Comparison of ENCODE assay signal across 9 cellular contexts in genomic region chr4:121272526-121272925, GRCh38.
DNase-seq lines count a peak whose midpoint lies in the region; ATAC-seq and TF ChIP-seq lines count a peak whose summit lies in the region.
"Had no signal": no experiment of that assay in that cellular context is flagged by ENCODE, and none has a peak within 500 bp of the region (broad histone marks: within the 10 kb centered on the region; RNA-seq: fewer than 3 reads in every experiment).

No MANE protein-coding gene starts in this region.

- H3K56ac ChIP-seq in H9 (ENCODE audit: insufficient read length, low read depth, low read length), result no peak overlapping the region

- no peak overlapping the region for H3K23ac ChIP-seq in H9 (ENCODE audit: insufficient read length, low read depth, low read length)

- H2AFZ ChIP-seq in smooth muscle cell (ENCODE audit: low read depth) (no peak overlapping the region), H9 (ENCODE audit: low read length) (no peak overlapping the region), SK-N-SH (ENCODE audit: low read depth) (no peak overlapping the region)

- intact Hi-C loops in MCF 10A (cut with micrococcal nuclease) (no loop called here), breast epithelium (cut with DNase I; ENCODE audit: low total_unique reads) (no loop called here)

- no peak overlapping the region for H3K14ac ChIP-seq in H9 (ENCODE audit: insufficient read depth, low read length)

- H3K4me1 Mint-ChIP-seq in MCF 10A (ENCODE audit: insufficient read depth, unreplicated experiment), result peaks cover 17% of the 10 kb centered on the region
- peaks cover 6 to 9% of the 10 kb centered on the region in 2 experiments for H3K4me1 Mint-ChIP-seq in H9

- no peak overlapping the region for H3K4me3 ChIP-seq in breast epithelium
- H3K4me3 ChIP-seq in smooth muscle cell, result no peak overlapping the region
- H3K4me3 ChIP-seq in SK-N-SH (ENCODE audit: low read depth in 2 of 2, low read length in 1 of 2), result no peak overlapping the region

- H3K27ac ChIP-seq in breast epithelium (no peak overlapping the region), smooth muscle cell (ENCODE audit: low read depth) (peak overlapping the region; percentile 49), H9 (ENCODE audit: insufficient read length, low read depth, low read length) (no peak overlapping the region), SK-N-SH (ENCODE audit: low read depth in 2 of 2, low read length in 1 of 2) (no peak overlapping the region)

- H3K27ac Mint-ChIP-seq in MCF 10A (ENCODE audit: low read depth, unreplicated experiment) (peak overlapping the region; percentile 14), H9 (no peak overlapping the region; a peak in 1 of 7 replicates)

- H3K36me3 ChIP-seq in breast epithelium (peaks cover 4% of the 10 kb centered on the region), smooth muscle cell (ENCODE audit: low read depth) (no peaks in the 10 kb centered on the region), SK-N-SH (replicated peaks in 1 of 2; ENCODE audit: control insufficient read depth in 1 of 2, insufficient read depth in 2 of 2, low read length in 1 of 2) (no peaks in the 10 kb centered on the region)

- H3K79me2 ChIP-seq in smooth muscle cell (ENCODE audit: low read depth) (no peaks in the 10 kb centered on the region), H9 (ENCODE audit: insufficient read depth, low read length) (no peaks in the 10 kb centered on the region), SK-N-SH (ENCODE audit: insufficient read depth) (no peaks in the 10 kb centered on the region)

- H3K27me3 ChIP-seq in breast epithelium (no peaks in the 10 kb centered on the region), smooth muscle cell (ENCODE audit: low read depth) (no peaks in the 10 kb centered on the region), H9 (ENCODE audit: insufficient read depth, low read length) (no peaks in the 10 kb centered on the region), SK-N-SH (ENCODE audit: insufficient read depth) (0 out of 2 replicates have a peak, but pooled peaks cover 11% of the 10 kb centered on the region)

- H4K5ac ChIP-seq in H9 (ENCODE audit: insufficient read length, low read depth, low read length), result no peak overlapping the region

- H3F3A ChIP-seq in smooth muscle cell (ENCODE audit: low read depth) (peaks cover 7% of the 10 kb centered on the region), SK-N-SH (replicated peaks; ENCODE audit: insufficient read depth) (no peaks in the 10 kb centered on the region)

- no peak overlapping the region for H2BK12ac ChIP-seq in H9 (ENCODE audit: insufficient read length, low read depth, low read length)

- no peaks in the 10 kb centered on the region for H3K9me3 Mint-ChIP-seq in MCF 10A (ENCODE audit: unreplicated experiment)
- no peaks in the 10 kb centered on the region for H3K9me3 Mint-ChIP-seq in H9

- H2BK20ac ChIP-seq in H9 (ENCODE audit: low read depth, low read length, poor library complexity, severe bottlenecking), result no peak overlapping the region

- H4K20me1 ChIP-seq in smooth muscle cell (ENCODE audit: low read depth) (no peaks in the 10 kb centered on the region), H9 (ENCODE audit: control insufficient read depth, insufficient read depth, insufficient read length) (no peaks in the 10 kb centered on the region), SK-N-SH (ENCODE audit: insufficient read depth) (no peaks in the 10 kb centered on the region)

- ATAC-seq in HG02970 (IDR thresholded peaks at IDR 0.05; ENCODE audit: low FRiP score, unreplicated experiment), result peak; percentile 68

- no peak overlapping the region for H3K9ac ChIP-seq in smooth muscle cell (ENCODE audit: low read depth)
- no peak overlapping the region for H3K9ac ChIP-seq in H9 (ENCODE audit: extremely low read depth, insufficient read length, low read length)
- no peak overlapping the region for H3K9ac ChIP-seq in SK-N-SH

- H2BK120ac ChIP-seq in H9 (ENCODE audit: low read depth, low read length, poor library complexity, severe bottlenecking), result no peak overlapping the region

- H2BK5ac ChIP-seq in H9 (ENCODE audit: insufficient read length, low read length), result no peak overlapping the region

- POLR2A ChIA-PET in MCF 10A (lab: Yijun Ruan, JAX), result interaction anchor here (0.5 to 2.6 kb wide), 14 partner anchors 11 to 716 kb away, joined by 3 to 15 read pairs (median 4); partner anchors contain the start of gene QRFPR
- POLR2A ChIA-PET in SK-N-SH (lab: Yijun Ruan, JAX), result no interaction called here

- no peak for TF ChIP-seq EP300 in SK-N-SH (IDR thresholded peaks at IDR 0.05; ENCODE audit: borderline replicate concordance in 1 of 2, low read depth in 1 of 2, low read length in 1 of 2)

- H3K18ac ChIP-seq in H9 (ENCODE audit: insufficient read length, low read depth, low read length), result no peak overlapping the region

- H2AK5ac ChIP-seq in H9 (ENCODE audit: insufficient read length, low read length), result no peak overlapping the region

- BruUV-seq in MCF 10A (replicated peaks; lab: Mats Ljungman, UMichigan), result no TSS peak

- H3K79me1 ChIP-seq in H9 (ENCODE audit: insufficient read depth, low read depth, low read length, poor library complexity, severe bottlenecking), result no peaks in the 10 kb centered on the region

- H3K4me3 Mint-ChIP-seq in MCF 10A (ENCODE audit: unreplicated experiment) (no peak overlapping the region), H9 (no peak overlapping the region)

- TF ChIP-seq RAD21 in SK-N-SH (IDR thresholded peaks at IDR 0.05; ENCODE audit: low read length), result no peak

- no peaks in the 10 kb centered on the region for H3K4me1 ChIP-seq in breast epithelium
- no peaks in the 10 kb centered on the region for H3K4me1 ChIP-seq in smooth muscle cell (ENCODE audit: low read depth)
- H3K4me1 ChIP-seq in H9 (ENCODE audit: insufficient read depth, low read length), result peaks cover 2% of the 10 kb centered on the region; the same call in 1 of the 2 replicates
- H3K4me1 ChIP-seq in SK-N-SH (ENCODE audit: control insufficient read depth in 1 of 2, insufficient read depth in 2 of 2, low read depth in 1 of 2, low read length in 1 of 2), result no peaks in the 10 kb centered on the region

- DNase-seq in MCF 10A (ENCODE audit: unreplicated experiment) (peak; percentile 84), breast epithelium (ENCODE audit: low spot score in 2 of 2) (no peak), SW480 (ENCODE audit: low spot score) (peak; percentile 33), smooth muscle cell (lab: John Stamatoyannopoulos, UW; ENCODE audit: unreplicated experiment) (no peak), H9 (no peak), SK-N-SH (no peak)
- DNase-seq in NK-92 treated with Interleukin-12 subunit alpha and Interleukin-12 subunit beta, amount 100 ng/mL, for 24 hours (lab: John Stamatoyannopoulos, UW), result no peak
- DNase-seq: effector memory CD4-positive, alpha-beta T cell had no signal

- WGBS in smooth muscle cell (ENCODE audit: low lambda C conversion rate), result 2% methylated on average over 2 of the region's 2 CpGs
- no CpG with 5 or more reads among the region's 2 CpGs for WGBS in H9 (ENCODE audit: extremely low coverage, insufficient read length, low lambda C conversion rate)
- WGBS in SK-N-SH (ENCODE audit: low lambda C conversion rate), result 9% methylated on average over 2 of the region's 2 CpGs

- no peak overlapping the region for H4K91ac ChIP-seq in H9 (ENCODE audit: insufficient read length, low read depth, low read length)

- CTCF ChIA-PET in MCF 10A (lab: Yijun Ruan, JAX) (interaction anchor here (0.6 to 4.2 kb wide), 5 partner anchors 17 to 81 kb away, joined by 3 to 28 read pairs (median 12); no protein-coding TSS in a partner anchor), SK-N-SH (lab: Yijun Ruan, JAX) (interaction anchor here (2.0 kb wide), 1 partner anchor 20 kb away, joined by 6 read pairs; no protein-coding TSS in a partner anchor)

- H3K4ac ChIP-seq in H9 (ENCODE audit: low read depth, low read length), result no peak overlapping the region

- no peak for TF ChIP-seq POLR2A in breast epithelium (IDR thresholded peaks at IDR 0.05)

- H4K8ac ChIP-seq in H9 (replicated peaks; ENCODE audit: insufficient read length, low read depth, low read length), result no peak overlapping the region

- H3K36me3 Mint-ChIP-seq in MCF 10A (ENCODE audit: insufficient read depth, unreplicated experiment) (no peaks in the 10 kb centered on the region), H9 (ENCODE audit: insufficient read depth in 1 of 3, low read depth in 3 of 3) (no peaks in the 10 kb centered on the region)

- no peaks in the 10 kb centered on the region for H3K9me2 ChIP-seq in SK-N-SH

- H2BK15ac ChIP-seq in H9 (ENCODE audit: low read depth, low read length), result no peak overlapping the region

- TF ChIP-seq CTCF in MCF 10A (IDR thresholded peaks at IDR 0.05; ENCODE audit: unreplicated experiment) (no peak), breast epithelium (IDR thresholded peaks at IDR 0.05) (no peak), smooth muscle cell (IDR thresholded peaks at IDR 0.05; ENCODE audit: borderline replicate concordance, insufficient read depth, poor library complexity, severe bottlenecking) (no peak), H9 (conservative IDR thresholded peaks at IDR 0.05) (no peak), SK-N-SH (IDR thresholded peaks at IDR 0.05) (no peak)

- no peak overlapping the region for H3T11ph ChIP-seq in H9 (ENCODE audit: low read length)

- no peaks in the 10 kb centered on the region for H3K27me3 Mint-ChIP-seq in MCF 10A (ENCODE audit: insufficient read depth, unreplicated experiment)
- no peaks in the 10 kb centered on the region for H3K27me3 Mint-ChIP-seq in H9 (ENCODE audit: low read depth)

- H3K23me2 ChIP-seq in H9 (ENCODE audit: insufficient read length, low read depth, low read length, poor library complexity, severe bottlenecking), result no peaks in the 10 kb centered on the region

- H3K4me2 ChIP-seq in smooth muscle cell (peak overlapping the region; percentile 4), H9 (ENCODE audit: insufficient read depth, insufficient read length, low read length) (no peak overlapping the region), SK-N-SH (no peak overlapping the region)

- no peaks in the 10 kb centered on the region for H3K9me3 ChIP-seq in breast epithelium
- H3K9me3 ChIP-seq in smooth muscle cell (replicated peaks; ENCODE audit: low read depth), result no peaks in the 10 kb centered on the region
- no peaks in the 10 kb centered on the region for H3K9me3 ChIP-seq in H9 (ENCODE audit: control insufficient read depth, low read depth, low read length)
- no peaks in the 10 kb centered on the region for H3K9me3 ChIP-seq in SK-N-SH

TF ChIP-seq in SK-N-SH, 30 proteins besides CTCF, POLR2A, EP300 and RAD21:
- TF ChIP-seq MXI1 (IDR thresholded peaks at IDR 0.05; ENCODE audit: low read depth, low read length), result no peak
- no peak for TF ChIP-seq FOSL2 (IDR thresholded peaks at IDR 0.05; ENCODE audit: borderline replicate concordance, low read depth)
- no peak for TF ChIP-seq EZH2phosphoT487 (IDR thresholded peaks at IDR 0.05; ENCODE audit: borderline replicate concordance, low read depth)
- TF ChIP-seq CHD2 (IDR thresholded peaks at IDR 0.05; ENCODE audit: low read length, partially characterized antibody), result no peak
- no peak for TF ChIP-seq ELF1 (IDR thresholded peaks at IDR 0.05)
- no peak for TF ChIP-seq FOXM1 (IDR thresholded peaks at IDR 0.05; ENCODE audit: low read depth)
- no peak for TF ChIP-seq RXRA (IDR thresholded peaks at IDR 0.05; ENCODE audit: borderline replicate concordance, low read depth)
TF ChIP-seq in SK-N-SH: peak in this region for 0.

Comparison
In these comparisons a context has a peak if more than half of its experiments do, and no peak if none do; other contexts are left out.
1. DNase-seq: peak in MCF 10A (single experiment) and SW480 (single experiment); none in breast epithelium (0 of 2), smooth muscle cell (single experiment), H9 (single experiment), SK-N-SH (single experiment) and NK-92 treated with Interleukin-12 subunit alpha and Interleukin-12 subunit beta, amount 100 ng/mL, for 24 hours (single experiment).